ENCODE assay signal across 16 cellular contexts in the genomic region with DNA sequence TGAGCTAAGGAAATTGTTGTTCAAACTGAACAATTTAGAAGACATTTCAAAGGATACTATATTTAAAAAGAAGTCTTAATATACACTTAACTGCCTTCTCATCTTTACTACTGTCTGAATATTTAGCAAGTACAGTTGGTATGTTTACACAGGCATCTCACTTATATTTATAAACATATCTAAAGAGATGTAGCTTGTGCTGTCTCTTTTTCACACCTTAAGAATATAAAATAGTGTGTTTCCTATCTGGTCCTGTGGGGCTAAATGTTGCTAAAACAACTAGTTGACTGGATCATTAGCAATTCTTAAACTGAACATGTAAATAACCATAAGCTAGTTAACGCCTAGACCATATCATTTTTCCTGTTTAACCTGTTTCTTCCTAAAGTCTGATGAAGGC.
DNase-seq lines count a peak whose midpoint lies in the region; ATAC-seq and TF ChIP-seq lines count a peak whose summit lies in the region.
"Had no signal": no experiment of that assay in that cellular context is flagged by ENCODE, and none has a peak within 500 bp of the region (broad histone marks: within the 10 kb centered on the region; RNA-seq: fewer than 3 reads in every experiment).

No MANE protein-coding gene starts in this region.

- H3K9me3 ChIP-seq in T-helper 17 cell (ENCODE audit: control insufficient read depth, low read length, poor library complexity, severe bottlenecking) (no peaks in the 10 kb centered on the region), esophagus squamous epithelium (no peaks in the 10 kb centered on the region)
- H3K9me3 ChIP-seq: BLaER1, Caco-2 had no signal

- TF ChIP-seq CTCF in natural killer cell (IDR thresholded peaks at IDR 0.05) = no peak
- TF ChIP-seq CTCF in epithelial cell of esophagus (IDR thresholded peaks at IDR 0.05; ENCODE audit: insufficient read depth, low read depth, low read length, missing control alignments) = no peak
- TF ChIP-seq CTCF in esophagus squamous epithelium (IDR thresholded peaks at IDR 0.05) = no peak

- H3K4me1 Mint-ChIP-seq in natural killer cell = peaks cover 22 to 28% of the 10 kb centered on the region in 2 donors
- peaks cover 24 to 53% of the 10 kb centered on the region in 2 donors for H3K4me1 Mint-ChIP-seq in natural killer cell treated with Interleukin-12 subunit alpha and Interleukin-12 subunit beta and Interleukin-15 and Interleukin-18, amount 100 ng/mL, for 72 hours (ENCODE audit: low read depth in 2 of 2)
- H3K4me1 Mint-ChIP-seq in T-helper 17 cell = peaks cover 17% of the 10 kb centered on the region

- no peak overlapping the region for H3K4me3 ChIP-seq in epithelial cell of esophagus (ENCODE audit: low read length)
- no peak overlapping the region for H3K4me3 ChIP-seq in esophagus squamous epithelium
- H3K4me3 ChIP-seq: BLaER1, GM12878 had no signal

- no peaks in the 10 kb centered on the region for H3K9me3 Mint-ChIP-seq in natural killer cell
- no peaks in the 10 kb centered on the region for H3K9me3 Mint-ChIP-seq in natural killer cell treated with Interleukin-12 subunit alpha and Interleukin-12 subunit beta and Interleukin-15 and Interleukin-18, amount 100 ng/mL, for 72 hours
- H3K9me3 Mint-ChIP-seq: CD8-positive, alpha-beta memory T cell; IgD-negative memory B cell had no signal

- H3K36me3 Mint-ChIP-seq in natural killer cell (no peaks in the 10 kb centered on the region), T-helper 17 cell (ENCODE audit: low read depth) (peaks cover 2% of the 10 kb centered on the region)
- H3K36me3 Mint-ChIP-seq in natural killer cell treated with Interleukin-12 subunit alpha and Interleukin-12 subunit beta and Interleukin-15 and Interleukin-18, amount 100 ng/mL, for 72 hours = no peaks in the 10 kb centered on the region

- DNase-seq in natural killer cell = no peak
- no peak for DNase-seq in natural killer cell treated with Interleukin-12 subunit alpha and Interleukin-12 subunit beta and Interleukin-15 and Interleukin-18, amount 100 ng/mL, for 72 hours (ENCODE audit: low spot score)
- no peak for DNase-seq in T-helper 17 cell
- DNase-seq in epithelial cell of esophagus (ENCODE audit: low read depth) = peak; percentile 40
- no peak for DNase-seq in esophagus squamous epithelium (lab: John Stamatoyannopoulos, UW)
- DNase-seq in KBM-7 = no peak
- DNase-seq: 8988T; AML-193; Caco-2; CD8-positive, alpha-beta memory T cell; GOT3; H9 had no signal

- H3K36me3 ChIP-seq in esophagus squamous epithelium = no peaks in the 10 kb centered on the region
- H3K36me3 ChIP-seq: BLaER1 had no signal

- no peak for TF ChIP-seq POLR2A in esophagus squamous epithelium (IDR thresholded peaks at IDR 0.05)

- H3K27me3 Mint-ChIP-seq in natural killer cell (ENCODE audit: low read depth in 2 of 2) = no peaks in the 10 kb centered on the region
- H3K27me3 Mint-ChIP-seq in natural killer cell treated with Interleukin-12 subunit alpha and Interleukin-12 subunit beta and Interleukin-15 and Interleukin-18, amount 100 ng/mL, for 72 hours = no peaks in the 10 kb centered on the region
- H3K27me3 Mint-ChIP-seq in T-helper 17 cell = no peaks in the 10 kb centered on the region
- H3K27me3 Mint-ChIP-seq: CD8-positive, alpha-beta memory T cell had no signal

- ATAC-seq in natural killer cell (peak; percentile 44 to 68 (median 60)), T-helper 17 cell (no peak), GM21360 (IDR thresholded peaks at IDR 0.05; ENCODE audit: unreplicated experiment) (no peak)
- no peak for ATAC-seq in natural killer cell treated with Interleukin-12 subunit alpha and Interleukin-12 subunit beta and Interleukin-15 and Interleukin-18, amount 100 ng/mL, for 72 hours
- ATAC-seq: GM12878 had no signal

- WGBS in esophagus squamous epithelium, 2 donors = 32 to 37% methylated on average over 1 of the region's 1 CpG

- peak overlapping the region in 2 of 4 donors; percentile 34 to 57 for H3K27ac ChIP-seq in esophagus squamous epithelium
- H3K27ac ChIP-seq: BLaER1 had no signal

- intact Hi-C loops in natural killer cell (cut with micrococcal nuclease) = loop anchor here (5.0 kb wide), 1 partner anchor 36 kb away; no protein-coding TSS in a partner anchor
- intact Hi-C loops in esophagus squamous epithelium (cut with DNase I) = no loop called here

- H3K4me1 ChIP-seq in esophagus squamous epithelium = peaks cover 0 to 23% (median 0%) of the 10 kb centered on the region in 3 donors
- H3K4me1 ChIP-seq: BLaER1, Caco-2 had no signal

- no peak overlapping the region for H3K4me3 Mint-ChIP-seq in natural killer cell
- H3K4me3 Mint-ChIP-seq in natural killer cell treated with Interleukin-12 subunit alpha and Interleukin-12 subunit beta and Interleukin-15 and Interleukin-18, amount 100 ng/mL, for 72 hours = no peak overlapping the region
- no peak overlapping the region for H3K4me3 Mint-ChIP-seq in T-helper 17 cell
- H3K4me3 Mint-ChIP-seq: H9, IgD-negative memory B cell had no signal

- in situ Hi-C loops in KBM-7 (cut with MboI; ENCODE audit: low pct_unique_long_range_greater_than_20kb, low sequenced_read_pairs) = no loop called here

- H3K27me3 ChIP-seq in esophagus squamous epithelium = no peaks in the 10 kb centered on the region
- H3K27me3 ChIP-seq: BLaER1 had no signal

- H3K27ac Mint-ChIP-seq in natural killer cell = peak overlapping the region; percentile 69 to 70
- H3K27ac Mint-ChIP-seq in natural killer cell treated with Interleukin-12 subunit alpha and Interleukin-12 subunit beta and Interleukin-15 and Interleukin-18, amount 100 ng/mL, for 72 hours = no peak overlapping the region
- peak overlapping the region; percentile 74 for H3K27ac Mint-ChIP-seq in T-helper 17 cell
- H3K27ac Mint-ChIP-seq: H9, IgD-negative memory B cell had no signal

Comparison
In these comparisons a context has a peak if more than half of its experiments do, and no peak if none do; other contexts are left out.
1. ATAC-seq: peak in natural killer cell (3 of 3); none in natural killer cell treated with Interleukin-12 subunit alpha and Interleukin-12 subunit beta and Interleukin-15 and Interleukin-18, amount 100 ng/mL, for 72 hours (0 of 2), T-helper 17 cell (single experiment) and GM21360 (single experiment).
2. H3K27ac Mint-ChIP-seq: peak in natural killer cell (2 of 2) and T-helper 17 cell (single experiment); none in natural killer cell treated with Interleukin-12 subunit alpha and Interleukin-12 subunit beta and Interleukin-15 and Interleukin-18, amount 100 ng/mL, for 72 hours (0 of 2).